ENCODE assay signal across 19 cellular contexts in genomic region chr14:103129301-103130016, GRCh38. TPM values are rescaled to one million over a fixed set of nuclear protein-coding genes. Genes with fewer than 3 reads are reported as not detected.
DNase-seq lines count a peak whose midpoint lies in the region; ATAC-seq and TF ChIP-seq lines count a peak whose summit lies in the region.
"Had no signal": no experiment of that assay in that cellular context is flagged by ENCODE, and none has a peak within 500 bp of the region (broad histone marks: within the 10 kb centered on the region; RNA-seq: fewer than 3 reads in every experiment).

No MANE protein-coding gene starts in this region.

- no peak for TF ChIP-seq CTCF in C4-2B (conservative IDR thresholded peaks at IDR 0.05)
- TF ChIP-seq CTCF in PC-3 (conservative IDR thresholded peaks at IDR 0.05; ENCODE audit: low read depth, low read length): no peak
- TF ChIP-seq CTCF in ovary (IDR thresholded peaks at IDR 0.05): no peak
- TF ChIP-seq CTCF in upper lobe of left lung (IDR thresholded peaks at IDR 0.05): no peak

- intact Hi-C loops in PC-3 (cut with micrococcal nuclease) (loop anchor here (5.0 kb wide), 1 partner anchor 163 kb away; no protein-coding TSS in a partner anchor), ovary (cut with DNase I) (no loop called here)

- H3K27ac ChIP-seq in C4-2B (peak overlapping the region; percentile 19), PC-3 (ENCODE audit: low read length) (peak overlapping the region; percentile 73), epithelial cell of prostate (peak overlapping the region; percentile 62), ovary (no peak overlapping the region), upper lobe of left lung (no peak overlapping the region)
- H3K27ac ChIP-seq: tibial artery had no signal

- no peak for TF ChIP-seq POLR2A in ovary (IDR thresholded peaks at IDR 0.05)
- no peak for TF ChIP-seq POLR2A in upper lobe of left lung (IDR thresholded peaks at IDR 0.05)

- BruUV-seq in PC-3 (replicated peaks; lab: Mats Ljungman, UMichigan): no TSS peak

- no peak overlapping the region for H3K9ac ChIP-seq in PC-3 (ENCODE audit: low read length)

- H3K9me3 ChIP-seq in PC-3 (ENCODE audit: low read length): no peaks in the 10 kb centered on the region
- H3K9me3 ChIP-seq in ovary: no peaks in the 10 kb centered on the region
- H3K9me3 ChIP-seq in upper lobe of left lung: no peaks in the 10 kb centered on the region
- H3K9me3 ChIP-seq: neutrophil, tibial artery had no signal

- peak; percentile 81 for DNase-seq in PC-3
- no peak for DNase-seq in epithelial cell of prostate (ENCODE audit: low read depth, low spot score)
- peak in 4 of 5 donors; percentile 16 to 40 (median 24) for DNase-seq in ovary
- DNase-seq in DMS79 treated with DMSO at 0.1 percent for 48 hours (lab: John Stamatoyannopoulos, UW): no peak
- DNase-seq in A172 (ENCODE audit: low spot score): no peak
- no peak for DNase-seq in activated effector memory CD4-positive, alpha-beta T cell treated with anti-CD3 and anti-CD28 coated beads, Interleukin-2, amount 50 U/mL, for 16 hours
- DNase-seq in upper lobe of left lung: no peak
- DNase-seq: activated CD4-positive, alpha-beta memory T cell treated with anti-CD3 and anti-CD28 coated beads for 36 hours; activated naive CD8-positive, alpha-beta T cell treated with anti-CD3 and anti-CD28 coated beads, Interleukin-2, amount 50 U/mL, for 24 hours; activated T-cell treated with anti-CD3 and anti-CD28 coated beads, Interleukin-2, amount 50 U/mL, for 72 hours; endodermal cell; NCI-H1930; NCI-H510A treated with DMSO at 0.1 percent for 48 hours had no signal

- H3K79me2 ChIP-seq in PC-3 (ENCODE audit: low read length): peaks cover 32% of the 10 kb centered on the region

- ATAC-seq in PC-3 (peak; percentile 27), upper lobe of left lung (ENCODE audit: low FRiP score in 2 of 2) (no peak)
- ATAC-seq: activated naive CD8-positive, alpha-beta T cell treated with anti-CD3 and anti-CD28 coated beads, Interleukin-2, amount 50 U/mL, for 24 hours; activated T-cell treated with anti-CD3 and anti-CD28 coated beads, Interleukin-2, amount 50 U/mL, for 72 hours had no signal

- POLR2A ChIA-PET in PC-3 (lab: Charles Lee; ENCODE audit: unreplicated experiment): interaction anchor here (0.5 kb wide), 1 partner anchor 206 kb away, joined by 9 read pairs; no protein-coding TSS in a partner anchor

- TF ChIP-seq EP300 in ovary (IDR thresholded peaks at IDR 0.05) (no peak), upper lobe of left lung (IDR thresholded peaks at IDR 0.05) (no peak)

- H3K4me3 ChIP-seq in PC-3 (ENCODE audit: low read length): peak overlapping the region; percentile 32; the same call in 1 of the 2 replicates
- H3K4me3 ChIP-seq in ovary: no peak overlapping the region
- no peak overlapping the region for H3K4me3 ChIP-seq in upper lobe of left lung
- H3K4me3 ChIP-seq: tibial artery had no signal

- H3F3A ChIP-seq in PC-3 (ENCODE audit: low read length, unreplicated experiment): peaks cover 3% of the 10 kb centered on the region

- H3K9me2 ChIP-seq in PC-3 (replicated peaks; ENCODE audit: low read length): no peaks in the 10 kb centered on the region

- H3K4me1 ChIP-seq in PC-3 (ENCODE audit: insufficient read depth, low read length): peaks cover 54% of the 10 kb centered on the region
- H3K4me1 ChIP-seq in ovary (ENCODE audit: insufficient read depth): peaks cover 19% of the 10 kb centered on the region
- H3K4me1 ChIP-seq in upper lobe of left lung: peaks cover 18 to 61% (median 42%) of the 10 kb centered on the region in 4 donors

- H3K27me3 ChIP-seq in PC-3 (ENCODE audit: low read length) (no peaks in the 10 kb centered on the region), ovary (no peaks in the 10 kb centered on the region), upper lobe of left lung (no peaks in the 10 kb centered on the region)
- H3K27me3 ChIP-seq: neutrophil had no signal

- peaks cover 19% of the 10 kb centered on the region for H3K36me3 ChIP-seq in PC-3 (ENCODE audit: low read depth, low read length)
- no peaks in the 10 kb centered on the region for H3K36me3 ChIP-seq in ovary
- H3K36me3 ChIP-seq in upper lobe of left lung: peaks cover 0 to 43% (median 33%) of the 10 kb centered on the region in 4 donors

- no peak overlapping the region for H2AFZ ChIP-seq in PC-3 (ENCODE audit: low read length)

- WGBS in ovary, 3 donors: 95 to 98% (median 96%) methylated on average over 12 of the region's 12 CpGs
- WGBS in upper lobe of left lung, 2 donors: 94 to 98% methylated on average over 10 to 12 of the region's 12 CpGs

- 0 out of 2 replicates have a peak, but pooled peaks cover 6% of the 10 kb centered on the region for H4K20me1 ChIP-seq in PC-3 (ENCODE audit: low read length)

- CTCF ChIA-PET in PC-3 (lab: Charles Lee): interaction anchor here (0.7 kb wide), 1 partner anchor 24 kb away, joined by 3 read pairs; no protein-coding TSS in a partner anchor

- H3K4me2 ChIP-seq in PC-3 (ENCODE audit: low read length): peak overlapping the region; percentile 73

RNA-seq across cellular contexts. Expression of gene TNFAIP2, which starts 6.2 kb away (rescaled TPM):
- total RNA-seq in PC-3 (2014; rRNA removed) (80.7 and 87.3 TPM in 2 replicates), ovary (100 to 1,000 TPM in 1 of 7 donors, 10 to 100 TPM in 4, 1 to 10 TPM in 2; 7.1 to 258 (median 28.1) TPM), upper lobe of left lung (100 to 1,000 TPM in 4 of 6 donors, 10 to 100 TPM in 2; 51.2 to 542 (median 229) TPM)
- 10 to 100 TPM; 18.7 to 27.4 TPM for polyA plus RNA-seq in ovary
- total RNA-seq in A172 (2014; rRNA removed; shearing (Covaris generic)): 207 and 346 TPM in 2 replicates
- total RNA-seq: OCI-LY7 had no signal

RNA-seq across cellular contexts. Expression of gene EXOC3L4, which starts 34.9 kb away (rescaled TPM):
- 1.4 and 2.0 TPM in 2 replicates for total RNA-seq in PC-3 (2014; rRNA removed)
- total RNA-seq in ovary: 1 to 10 TPM in 3 of 7 donors, under 1 TPM in 2, not detected in 2; 0.33 to 1.2 (median 1.1) TPM
- under 1 TPM in 1 of 2 donors, not detected in 1; 0.62 TPM for polyA plus RNA-seq in ovary
- total RNA-seq in A172 (2014; rRNA removed; shearing (Covaris generic)): 3.7 and 8.2 TPM in 2 replicates
- total RNA-seq in upper lobe of left lung: 1 to 10 TPM in 5 of 6 donors, under 1 TPM in 1; 0.30 to 7.6 (median 2.9) TPM
- total RNA-seq: activated CD4-positive, alpha-beta memory T cell treated with anti-CD3 and anti-CD28 coated beads for 36 hours; activated T-cell treated with anti-CD3 and anti-CD28 coated beads, Interleukin-2, amount 50 U/mL, for 72 hours; OCI-LY7 had no signal

RNA-seq across cellular contexts. Expression of gene LBHD2, which starts 45.4 kb away (rescaled TPM):
- not detected in 2 replicates for total RNA-seq in PC-3 (2014; rRNA removed)
- under 1 TPM in 1 of 7 donors, not detected in 6; 0.47 TPM for total RNA-seq in ovary
- not detected for polyA plus RNA-seq in ovary
- not detected in 2 replicates for total RNA-seq in A172 (2014; rRNA removed; shearing (Covaris generic))
- not detected for total RNA-seq in upper lobe of left lung
- total RNA-seq: activated CD4-positive, alpha-beta memory T cell treated with anti-CD3 and anti-CD28 coated beads for 36 hours; activated T-cell treated with anti-CD3 and anti-CD28 coated beads, Interleukin-2, amount 50 U/mL, for 72 hours; endodermal cell; frontal cortex; HT-29; OCI-LY7 had no signal

Comparison
In these comparisons a context has a peak if more than half of its experiments do, and no peak if none do; other contexts are left out.
1. H3K27ac ChIP-seq: peak in C4-2B (single experiment), PC-3 (single experiment) and epithelial cell of prostate (single experiment); none in ovary (0 of 2) and upper lobe of left lung (0 of 4).
2. DNase-seq: peak in PC-3 (single experiment) and ovary (4 of 5); none in epithelial cell of prostate (single experiment), DMS79 treated with DMSO at 0.1 percent for 48 hours (single experiment), A172 (single experiment), activated effector memory CD4-positive, alpha-beta T cell treated with anti-CD3 and anti-CD28 coated beads, Interleukin-2, amount 50 U/mL, for 16 hours (single experiment) and upper lobe of left lung (0 of 2).